25 cellular contexts compared by ENCODE assay signal in genomic region chr3:18633002-18633401, GRCh38.
"Had no signal": no experiment of that assay in that cellular context is flagged by ENCODE, and none has a peak within 500 bp of the region (broad histone marks: within the 10 kb centered on the region; RNA-seq: fewer than 3 reads in every experiment).

No MANE protein-coding gene starts in this region.

- H3K36me3 ChIP-seq: ascending aorta had no signal

- ATAC-seq: activated CD8-positive, alpha-beta T cell treated with anti-CD3 and anti-CD28 coated beads, Interleukin-2, amount 10 ng/mL, durations not matched to agents 7 days and 5 days; activated naive CD4-positive, alpha-beta T cell treated with anti-CD3 and anti-CD28 coated beads, Interleukin-2, amount 50 U/mL, for 72 hours; activated naive CD8-positive, alpha-beta T cell treated with anti-CD3 and anti-CD28 coated beads, Interleukin-2, amount 50 U/mL, for 24 hours; body of pancreas had no signal

- H3K9me3 ChIP-seq: ascending aorta, body of pancreas had no signal

- H3K4me1 ChIP-seq: ascending aorta had no signal

- H3K4me3 ChIP-seq: ascending aorta, body of pancreas, PC-9 had no signal

- H3K27ac ChIP-seq: ascending aorta, body of pancreas, KMS-11, PC-9 had no signal

- H3K27me3 ChIP-seq: ascending aorta, body of pancreas had no signal

- DNase-seq: activated CD4-positive, alpha-beta T cell treated with anti-CD3 and anti-CD28 coated beads for 48 hours; activated CD4-positive, alpha-beta T cell treated with anti-CD3 and anti-CD28 coated beads, Interleukin-2, amount 50 U/mL, for 4 hours; activated CD4-positive, CD25-positive, alpha-beta regulatory T cell treated with anti-CD3 and anti-CD28 coated beads, Interleukin-2, amount 50 U/mL, for 72 hours; activated CD8-positive, alpha-beta memory T cell treated with anti-CD3 and anti-CD28 coated beads, Interleukin-2, amount 50 U/mL, for 48 hours; activated CD8-positive, alpha-beta T cell treated with anti-CD3 and anti-CD28 coated beads, Interleukin-2, amount 10 ng/mL, durations not matched to agents 7 days and 5 days; activated effector memory CD4-positive, alpha-beta T cell treated with anti-CD3 and anti-CD28 coated beads, Interleukin-2, amount 50 U/mL, for 16 hours; activated naive CD4-positive, alpha-beta T cell treated with Interleukin-2 at 50 U/mL for 16 hours; activated naive CD8-positive, alpha-beta T cell treated with anti-CD3 and anti-CD28 coated beads, Interleukin-2, amount 50 U/mL, for 24 hours; activated T-cell treated with anti-CD3 and anti-CD28 coated beads, Interleukin-2, amount 50 U/mL, for 1 hour; amniotic stem cell; body of pancreas; central memory CD4-positive, alpha-beta T cell; MM.1S; NCI-H1105; NCI-H1436; NCI-H1694 treated with DMSO at 0.1 percent for 48 hours; NCI-H2029 treated with DMSO at 0.1 percent for 48 hours; NCI-H510A treated with DMSO at 0.1 percent for 48 hours; NCI-H69; PC-9; SHP77 treated with DMSO at 0.1 percent for 48 hours; T-helper 1 cell had no signal
